In genomic region chr4:185576918-185577591, GRCh38 we compare ENCODE assay signal across 19 cellular contexts. TPM values are rescaled to one million over a fixed set of nuclear protein-coding genes. Genes with fewer than 3 reads are reported as not detected.
A peak's percentile ranks its signal among the peaks of the same experiment; 100 is the strongest.
DNase-seq lines count a peak whose midpoint lies in the region; ATAC-seq, FAIRE-seq and TF ChIP-seq lines count a peak whose summit lies in the region.
"Had no signal": no experiment of that assay in that cellular context is flagged by ENCODE, and none has a peak within 500 bp of the region (broad histone marks: within the 10 kb centered on the region; RNA-seq: fewer than 3 reads in every experiment).

No MANE protein-coding gene starts in this region.

- H3K4me1 Mint-ChIP-seq in activated CD4-positive, alpha-beta T cell treated with anti-CD3 and anti-CD28 coated beads, Interleukin-2, amount 10 ng/mL, durations not matched to agents 24 days and 14 days, result no peaks in the 10 kb centered on the region
- H3K4me1 Mint-ChIP-seq: CD4-positive, CD25-positive, alpha-beta regulatory T cell had no signal

- no peak overlapping the region for H3K27ac Mint-ChIP-seq in activated CD4-positive, alpha-beta T cell treated with anti-CD3 and anti-CD28 coated beads, Interleukin-2, amount 10 ng/mL, durations not matched to agents 24 days and 14 days
- H3K27ac Mint-ChIP-seq: CD4-positive, CD25-positive, alpha-beta regulatory T cell; natural killer cell treated with Interleukin-12 subunit alpha and Interleukin-12 subunit beta and Interleukin-15 and Interleukin-18, amount 100 ng/mL, for 72 hours; T-helper 1 cell treated with Interleukin-12 subunit alpha and Interleukin-12 subunit beta and Interleukin-4 antibody, amounts not matched to agents 30 μg/mL and 1 μg/mL, for 36 hours had no signal

- peaks cover 3% of the 10 kb centered on the region for H3K27me3 Mint-ChIP-seq in activated CD4-positive, alpha-beta T cell treated with anti-CD3 and anti-CD28 coated beads, Interleukin-2, amount 10 ng/mL, durations not matched to agents 24 days and 14 days

- H3K9ac ChIP-seq in K562 (ENCODE audit: insufficient read depth in 1 of 2, low read depth in 2 of 2, low read length in 2 of 2), result no peak overlapping the region

- BruUV-seq in K562 (replicated peaks; lab: Mats Ljungman, UMichigan), result no TSS peak

- H2AFZ ChIP-seq in K562 (ENCODE audit: low read depth, low read length), result peak overlapping the region; percentile 66; the same call in 1 of the 2 replicates

- H3K36me3 Mint-ChIP-seq in activated CD4-positive, alpha-beta T cell treated with anti-CD3 and anti-CD28 coated beads, Interleukin-2, amount 10 ng/mL, durations not matched to agents 24 days and 14 days (ENCODE audit: low read depth), result no peaks in the 10 kb centered on the region
- H3K36me3 Mint-ChIP-seq: CD4-positive, CD25-positive, alpha-beta regulatory T cell; natural killer cell treated with Interleukin-12 subunit alpha and Interleukin-12 subunit beta and Interleukin-15 and Interleukin-18, amount 100 ng/mL, for 72 hours had no signal

- H3K36me3 ChIP-seq in BE2C, result no peaks in the 10 kb centered on the region
- H3K36me3 ChIP-seq in K562 (ENCODE audit: control insufficient read depth, insufficient read depth, low read length), result no peaks in the 10 kb centered on the region
- no peaks in the 10 kb centered on the region for H3K36me3 ChIP-seq in psoas muscle (ENCODE audit: insufficient read depth in 1 of 2, low read depth in 1 of 2)

- H3K4me3 ChIP-seq in BE2C (ENCODE audit: low read depth, low read length) (no peak overlapping the region), K562 (no peak overlapping the region), right cardiac atrium (ENCODE audit: low read length) (no peak overlapping the region), psoas muscle (peak overlapping the region; percentile 69)
- H3K4me3 ChIP-seq: A549 had no signal

- no peak overlapping the region for H3K27ac ChIP-seq in K562 (ENCODE audit: extremely low read depth, low read depth, low read length)
- peak overlapping the region; percentile 85 for H3K27ac ChIP-seq in right cardiac atrium (ENCODE audit: low read length)
- peak overlapping the region; percentile 97 for H3K27ac ChIP-seq in psoas muscle
- H3K27ac ChIP-seq: A549, RWPE1 had no signal

- no peak for ATAC-seq in K562
- peak; percentile 62 to 64 for ATAC-seq in right cardiac atrium
- peak; percentile 70 to 77 (median 76) for ATAC-seq in psoas muscle
- ATAC-seq: A549; natural killer cell treated with Interleukin-12 subunit alpha and Interleukin-12 subunit beta and Interleukin-15 and Interleukin-18, amount 100 ng/mL, for 72 hours had no signal

- WGBS in K562 (ENCODE audit: insufficient coverage, low coverage, missing lambda C conversion rate), result 18% methylated on average over 7 of the region's 7 CpGs
- WGBS in right cardiac atrium, result 40% methylated on average over 7 of the region's 7 CpGs
- 23 to 34% (median 30%) methylated on average over 7 of the region's 7 CpGs for WGBS in psoas muscle, 3 donors

- no peak for FAIRE-seq in K562 (lab: Jason Lieb, UNC)
- no peak for FAIRE-seq in RCC 7860 (lab: Jason Lieb, UNC)
- FAIRE-seq: A549 had no signal

- POLR2A ChIA-PET in K562 (lab: Yijun Ruan, JAX), result no interaction called here

- no peak overlapping the region for H3K4me3 Mint-ChIP-seq in activated CD4-positive, alpha-beta T cell treated with anti-CD3 and anti-CD28 coated beads, Interleukin-2, amount 10 ng/mL, durations not matched to agents 24 days and 14 days
- H3K4me3 Mint-ChIP-seq: CD4-positive, CD25-positive, alpha-beta regulatory T cell; natural killer cell treated with Interleukin-12 subunit alpha and Interleukin-12 subunit beta and Interleukin-15 and Interleukin-18, amount 100 ng/mL, for 72 hours; T-helper 1 cell treated with Interleukin-12 subunit alpha and Interleukin-12 subunit beta and Interleukin-4 antibody, amounts not matched to agents 30 μg/mL and 1 μg/mL, for 36 hours had no signal

- no peaks in the 10 kb centered on the region for H3K9me1 ChIP-seq in K562 (ENCODE audit: control insufficient read depth, insufficient read depth, low read length)

- H3K4me2 ChIP-seq in K562 (ENCODE audit: insufficient read depth, low read length), result no peak overlapping the region
- H3K4me2 ChIP-seq: A549 had no signal

- in situ Hi-C loops in K562 (cut with MboI), result no loop called here

- peak; percentile 30 for DNase-seq in BE2C
- DNase-seq in K562 (ENCODE audit: extremely low read depth in 1 of 4, low spot score in 3 of 4), result no peak
- DNase-seq in right cardiac atrium, result no peak
- no peak for DNase-seq in psoas muscle
- no peak for DNase-seq in activated CD4-positive, alpha-beta T cell treated with anti-CD3 and anti-CD28 coated beads, Interleukin-2, amount 10 ng/mL, durations not matched to agents 24 days and 14 days
- no peak for DNase-seq in stimulated activated CD4-positive, alpha-beta T cell treated with anti-CD3 and anti-CD28 coated beads, Interleukin-4, amount 100 ng/mL, for 4 hours
- DNase-seq in stimulated activated CD4-positive, alpha-beta T cell treated with anti-CD3 and anti-CD28 coated beads, Interleukin-15, amount 100 ng/mL, for 24 hours, result no peak
- DNase-seq in RCC 7860 (ENCODE audit: low spot score), result no peak
- DNase-seq: activated CD4-positive, alpha-beta T cell treated with anti-CD3 and anti-CD28 coated beads for 4 hours; activated T-cell treated with anti-CD3 and anti-CD28 coated beads, Interleukin-2, amount 50 U/mL, for 1 hour; CD4-positive, CD25-positive, alpha-beta regulatory T cell; H7; KBM-7; NCI-H1092; stimulated activated CD4-positive, alpha-beta T cell treated with anti-CD3 and anti-CD28 coated beads, Interleukin-12 subunit alpha, Interleukin-12 subunit beta, amount 100 ng/mL, for 4 hours had no signal

- H3K9me3 Mint-ChIP-seq in activated CD4-positive, alpha-beta T cell treated with anti-CD3 and anti-CD28 coated beads, Interleukin-2, amount 10 ng/mL, durations not matched to agents 24 days and 14 days, result no peaks in the 10 kb centered on the region
- H3K9me3 Mint-ChIP-seq: CD4-positive, CD25-positive, alpha-beta regulatory T cell; natural killer cell treated with Interleukin-12 subunit alpha and Interleukin-12 subunit beta and Interleukin-15 and Interleukin-18, amount 100 ng/mL, for 72 hours; T-helper 1 cell treated with Interleukin-12 subunit alpha and Interleukin-12 subunit beta and Interleukin-4 antibody, amounts not matched to agents 30 μg/mL and 1 μg/mL, for 36 hours had no signal

- TF ChIP-seq RAD21 in K562 (CRISPR knock-in tag; conservative IDR thresholded peaks at IDR 0.05 in 1 of 2, IDR thresholded peaks at IDR 0.05 in 1 of 2), result no peak

- H3K9me3 ChIP-seq in BE2C (no peaks in the 10 kb centered on the region), K562 (replicated peaks; ENCODE audit: control insufficient read depth, insufficient read depth, low read depth, low read length) (no peaks in the 10 kb centered on the region), right cardiac atrium (ENCODE audit: control insufficient read depth, low read length) (no peaks in the 10 kb centered on the region), psoas muscle (no peaks in the 10 kb centered on the region)
- H3K9me3 ChIP-seq: A549 had no signal

- CTCF ChIA-PET in K562 (lab: Yijun Ruan, JAX; ENCODE audit: low intra/inter-chr PET ratio), result no interaction called here

- no peak for TF ChIP-seq EP300 in K562 (IDR thresholded peaks at IDR 0.05; ENCODE audit: low read length)

- TF ChIP-seq CTCF in BE2C (IDR thresholded peaks at IDR 0.05; ENCODE audit: low read depth, low read length) (no peak), K562 (IDR thresholded peaks at IDR 0.05 in 2 of 3, conservative IDR thresholded peaks at IDR 0.05 in 1 of 3; ENCODE audit: insufficient read depth in 2 of 3, low read depth in 1 of 3, low read length in 3 of 3) (no peak), psoas muscle (IDR thresholded peaks at IDR 0.05) (no peak)

- intact Hi-C loops in K562 (cut with micrococcal nuclease), result no loop called here
- intact Hi-C loops in right cardiac atrium (cut with DNase I), result no loop called here
- intact Hi-C loops in psoas muscle (cut with DNase I), result no loop called here
- intact Hi-C loops in activated CD4-positive, alpha-beta T cell treated with anti-CD3 and anti-CD28 coated beads, Interleukin-2, amount 10 ng/mL, durations not matched to agents 24 days and 14 days (cut with micrococcal nuclease), result no loop called here

- H3K27me3 ChIP-seq in BE2C, result no peaks in the 10 kb centered on the region
- H3K27me3 ChIP-seq in K562 (ENCODE audit: control insufficient read depth in 2 of 2, insufficient read depth in 2 of 2, low read length in 2 of 2), result peaks cover 9 to 15% of the 10 kb centered on the region in 2 experiments; a peak in 4 of 5 replicates
- no peaks in the 10 kb centered on the region for H3K27me3 ChIP-seq in right cardiac atrium (ENCODE audit: control insufficient read depth, insufficient read depth)
- no peaks in the 10 kb centered on the region for H3K27me3 ChIP-seq in psoas muscle (ENCODE audit: insufficient read depth in 3 of 3, low read length in 2 of 3)

- no peaks in the 10 kb centered on the region for H4K20me1 ChIP-seq in K562 (replicated peaks; ENCODE audit: control insufficient read depth, insufficient read depth, low read length)

- no peak for TF ChIP-seq POLR2A in K562 (conservative IDR thresholded peaks at IDR 0.05)

- peaks cover 25% of the 10 kb centered on the region for H3K4me1 ChIP-seq in BE2C
- peaks cover 7% of the 10 kb centered on the region in 2 experiments; a peak in 4 of 5 replicates for H3K4me1 ChIP-seq in K562 (replicated peaks in 1 of 2; ENCODE audit: control insufficient read depth in 2 of 2, insufficient read depth in 2 of 2, low read length in 2 of 2)
- H3K4me1 ChIP-seq in right cardiac atrium (ENCODE audit: control insufficient read depth, insufficient read depth, low read length), result peaks cover 4% of the 10 kb centered on the region
- peaks cover 36% of the 10 kb centered on the region for H3K4me1 ChIP-seq in psoas muscle

- no peaks in the 10 kb centered on the region for H3K79me2 ChIP-seq in K562 (ENCODE audit: control insufficient read depth, insufficient read depth, low read length)

RNA-seq across cellular contexts. Expression of gene PDLIM3, which starts 41.7 kb away (rescaled TPM):
- 1.4 TPM for polyA plus RNA-seq in BE2C (2012; ENCODE audit: insufficient read depth, insufficient read length, low read depth)
- total RNA-seq in K562 (2011; cell fraction: chromatin; rRNA removed; ENCODE audit: low replicate concordance), result not detected in 2 replicates
- total RNA-seq in K562 (2011; cell fraction: nucleolus; rRNA removed), result not detected in 2 replicates
- not detected in 2 replicates for total RNA-seq in K562 (2011; cell fraction: nucleoplasm; rRNA removed)
- 0.12 TPM in 1 of 2 replicates, not detected in the other for total RNA-seq in K562 (2014; rRNA removed)
- not detected in 2 replicates for total RNA-seq in K562 (2014; rRNA removed; fragmentation: Illumina TruSeq; extraction: Trizol)
- not detected in 2 replicates for total RNA-seq in K562 (2015; rRNA removed; fragmentation: Illumina TruSeq; extraction: Trizol)
- not detected in 2 replicates for total RNA-seq in K562 (2021)
- not detected in 2 replicates for polyA plus RNA-seq in K562 (2011; rRNA removed)
- not detected in 2 replicates for polyA plus RNA-seq in K562 (2011; cell fraction: cytosol; rRNA removed)
- polyA plus RNA-seq in K562 (2011; cell fraction: nucleus; rRNA removed), result not detected in 2 replicates
- 0.04 and 0.14 TPM in 2 replicates for polyA plus RNA-seq in K562 (2012)
- polyA plus RNA-seq in K562 (2014; fragmentation: Illumina TruSeq; extraction: Trizol), result not detected in 2 replicates
- under 1 TPM in 1 of 2 experiments, not detected in 1; 0.06 TPM for polyA plus RNA-seq in K562 (2014; fragmentation: Nextera tagmentation; extraction: Ambion mirVana)
- polyA plus RNA-seq in K562 (2014; rRNA removed), result not detected in 2 replicates
- not detected in 2 replicates for polyA minus RNA-seq in K562 (2011; rRNA and poly(A)+ RNA removed)
- polyA minus RNA-seq in K562 (2011; cell fraction: cytosol; rRNA and poly(A)+ RNA removed), result not detected in 2 replicates
- polyA minus RNA-seq in K562 (2011; cell fraction: nucleus; rRNA and poly(A)+ RNA removed), result not detected in 2 replicates
- 100 to 1,000 TPM; 267 to 965 (median 293) TPM for total RNA-seq in right cardiac atrium
- 447 TPM for polyA plus RNA-seq in right cardiac atrium
- total RNA-seq in psoas muscle, result 1,000 to 10,000 TPM; 2,718 to 5,341 (median 3,828) TPM
- 1,000 to 10,000 TPM in 2 of 3 donors, 100 to 1,000 TPM in 1; 703 to 2,553 (median 1,460) TPM for polyA plus RNA-seq in psoas muscle
- not detected in 2 replicates for total RNA-seq in activated CD4-positive, alpha-beta T cell treated with anti-CD3 and anti-CD28 coated beads, Interleukin-2, amount 10 ng/mL, durations not matched to agents 24 days and 14 days
- total RNA-seq: CD4-positive, CD25-positive, alpha-beta regulatory T cell; natural killer cell treated with Interleukin-12 subunit alpha and Interleukin-12 subunit beta and Interleukin-15 and Interleukin-18, amount 100 ng/mL, for 72 hours had no signal
- polyA plus RNA-seq: CD4-positive, CD25-positive, alpha-beta regulatory T cell had no signal

Comparison
In these comparisons a context has a peak if more than half of its experiments do, and no peak if none do; other contexts are left out.
1. RNA of gene PDLIM3, which starts 41.7 kb away (total RNA-seq): 2,718 to 5,341 TPM in psoas muscle and 267 to 965 TPM in right cardiac atrium; not detected in activated CD4-positive, alpha-beta T cell treated with anti-CD3 and anti-CD28 coated beads, Interleukin-2, amount 10 ng/mL, durations not matched to agents 24 days and 14 days and 0.12 TPM in K562; every median in the first group is over 100 times any median in the second.